1 cellular context compared by ENCODE assay signal in the genomic region with DNA sequence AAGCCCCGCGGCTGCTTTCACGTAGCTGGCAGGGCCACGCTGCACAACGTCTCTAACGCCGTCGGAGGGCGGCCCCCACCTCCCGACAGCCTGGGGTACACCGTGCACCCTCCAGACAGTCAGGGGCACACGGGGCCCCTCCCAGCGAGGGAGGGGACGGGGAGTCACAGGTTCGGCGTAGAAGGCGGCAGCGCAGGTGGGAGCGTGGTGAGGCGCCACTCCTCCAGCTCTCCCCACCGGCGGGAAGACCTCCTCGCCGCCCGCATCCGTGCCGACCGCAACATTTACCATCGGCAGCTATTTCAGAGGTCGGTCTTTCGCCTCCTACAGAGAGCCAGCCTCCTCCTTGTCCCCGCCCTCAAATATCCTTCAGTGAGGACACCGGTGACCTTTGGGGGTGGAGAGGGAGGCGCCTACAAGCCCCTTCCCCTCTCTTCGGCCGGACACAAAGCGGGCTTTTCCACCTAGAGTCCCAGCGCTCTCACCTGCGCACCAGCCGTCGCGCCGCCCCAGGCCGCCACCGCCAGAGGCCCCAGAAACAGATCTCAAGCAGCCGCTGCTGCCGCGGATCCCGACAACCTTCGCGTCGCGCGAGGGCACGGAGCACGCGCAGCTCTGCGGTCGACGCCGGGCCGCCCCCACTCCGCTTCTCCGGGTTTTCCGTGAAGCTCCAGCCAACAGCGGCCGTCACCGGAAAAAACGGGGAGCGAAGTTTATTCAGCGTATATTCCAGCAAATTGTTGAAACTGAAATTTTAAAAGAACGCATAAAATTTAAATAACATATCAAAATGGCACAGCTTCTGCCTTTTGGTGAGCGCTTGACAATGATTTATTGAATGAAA.
TF ChIP-seq lines count a peak whose summit lies in the region.

A gene (minus strand): TSS at position 600 of the 844 bp plus-strand sequence. CDS start 20,708 bp downstream, outside the sequence.

TF ChIP-seq in HepG2, 621 proteins besides CTCF, POLR2A, EP300 and RAD21 (continued from another document and continues in another):
- TF ChIP-seq, protein P1, sequence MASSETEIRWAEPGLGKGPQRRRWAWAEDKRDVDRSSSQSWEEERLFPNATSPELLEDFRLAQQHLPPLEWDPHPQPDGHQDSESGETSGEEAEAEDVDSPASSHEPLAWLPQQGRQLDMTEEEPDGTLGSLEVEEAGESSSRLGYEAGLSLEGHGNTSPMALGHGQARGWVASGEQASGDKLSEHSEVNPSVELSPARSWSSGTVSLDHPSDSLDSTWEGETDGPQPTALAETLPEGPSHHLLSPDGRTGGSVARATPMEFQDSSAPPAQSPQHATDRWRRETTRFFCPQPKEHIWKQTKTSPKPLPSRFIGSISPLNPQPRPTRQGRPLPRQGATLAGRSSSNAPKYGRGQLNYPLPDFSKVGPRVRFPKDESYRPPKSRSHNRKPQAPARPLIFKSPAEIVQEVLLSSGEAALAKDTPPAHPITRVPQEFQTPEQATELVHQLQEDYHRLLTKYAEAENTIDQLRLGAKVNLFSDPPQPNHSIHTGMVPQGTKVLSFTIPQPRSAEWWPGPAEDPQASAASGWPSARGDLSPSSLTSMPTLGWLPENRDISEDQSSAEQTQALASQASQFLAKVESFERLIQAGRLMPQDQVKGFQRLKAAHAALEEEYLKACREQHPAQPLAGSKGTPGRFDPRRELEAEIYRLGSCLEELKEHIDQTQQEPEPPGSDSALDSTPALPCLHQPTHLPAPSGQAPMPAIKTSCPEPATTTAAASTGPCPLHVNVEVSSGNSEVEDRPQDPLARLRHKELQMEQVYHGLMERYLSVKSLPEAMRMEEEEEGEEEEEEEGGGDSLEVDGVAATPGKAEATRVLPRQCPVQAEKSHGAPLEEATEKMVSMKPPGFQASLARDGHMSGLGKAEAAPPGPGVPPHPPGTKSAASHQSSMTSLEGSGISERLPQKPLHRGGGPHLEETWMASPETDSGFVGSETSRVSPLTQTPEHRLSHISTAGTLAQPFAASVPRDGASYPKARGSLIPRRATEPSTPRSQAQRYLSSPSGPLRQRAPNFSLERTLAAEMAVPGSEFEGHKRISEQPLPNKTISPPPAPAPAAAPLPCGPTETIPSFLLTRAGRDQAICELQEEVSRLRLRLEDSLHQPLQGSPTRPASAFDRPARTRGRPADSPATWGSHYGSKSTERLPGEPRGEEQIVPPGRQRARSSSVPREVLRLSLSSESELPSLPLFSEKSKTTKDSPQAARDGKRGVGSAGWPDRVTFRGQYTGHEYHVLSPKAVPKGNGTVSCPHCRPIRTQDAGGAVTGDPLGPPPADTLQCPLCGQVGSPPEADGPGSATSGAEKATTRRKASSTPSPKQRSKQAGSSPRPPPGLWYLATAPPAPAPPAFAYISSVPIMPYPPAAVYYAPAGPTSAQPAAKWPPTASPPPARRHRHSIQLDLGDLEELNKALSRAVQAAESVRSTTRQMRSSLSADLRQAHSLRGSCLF (CRISPR knock-in tag; IDR thresholded peaks at IDR 0.05; ENCODE audit: borderline replicate concordance) = peak; percentile 96
- peak; percentile 57; the same call in 1 of the 2 replicates for TF ChIP-seq TOPORS (CRISPR knock-in tag; IDR thresholded peaks at IDR 0.05)
- TF ChIP-seq RBM39 (IDR thresholded peaks at IDR 0.05; ENCODE audit: low read depth, low read length, poor library complexity, severe bottlenecking) = peak; percentile 98
- TF ChIP-seq, protein P2, sequence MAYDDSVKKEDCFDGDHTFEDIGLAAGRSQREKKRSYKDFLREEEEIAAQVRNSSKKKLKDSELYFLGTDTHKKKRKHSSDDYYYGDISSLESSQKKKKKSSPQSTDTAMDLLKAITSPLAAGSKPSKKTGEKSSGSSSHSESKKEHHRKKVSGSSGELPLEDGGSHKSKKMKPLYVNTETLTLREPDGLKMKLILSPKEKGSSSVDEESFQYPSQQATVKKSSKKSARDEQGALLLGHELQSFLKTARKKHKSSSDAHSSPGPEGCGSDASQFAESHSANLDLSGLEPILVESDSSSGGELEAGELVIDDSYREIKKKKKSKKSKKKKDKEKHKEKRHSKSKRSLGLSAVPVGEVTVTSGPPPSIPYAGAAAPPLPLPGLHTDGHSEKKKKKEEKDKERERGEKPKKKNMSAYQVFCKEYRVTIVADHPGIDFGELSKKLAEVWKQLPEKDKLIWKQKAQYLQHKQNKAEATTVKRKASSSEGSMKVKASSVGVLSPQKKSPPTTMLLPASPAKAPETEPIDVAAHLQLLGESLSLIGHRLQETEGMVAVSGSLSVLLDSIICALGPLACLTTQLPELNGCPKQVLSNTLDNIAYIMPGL (CRISPR knock-in tag; IDR thresholded peaks at IDR 0.05; ENCODE audit: borderline replicate concordance in 1 of 2, low read depth in 1 of 2) = peak; percentile 32 to 90; a peak in 3 of 4 replicates
- TF ChIP-seq, protein P3, sequence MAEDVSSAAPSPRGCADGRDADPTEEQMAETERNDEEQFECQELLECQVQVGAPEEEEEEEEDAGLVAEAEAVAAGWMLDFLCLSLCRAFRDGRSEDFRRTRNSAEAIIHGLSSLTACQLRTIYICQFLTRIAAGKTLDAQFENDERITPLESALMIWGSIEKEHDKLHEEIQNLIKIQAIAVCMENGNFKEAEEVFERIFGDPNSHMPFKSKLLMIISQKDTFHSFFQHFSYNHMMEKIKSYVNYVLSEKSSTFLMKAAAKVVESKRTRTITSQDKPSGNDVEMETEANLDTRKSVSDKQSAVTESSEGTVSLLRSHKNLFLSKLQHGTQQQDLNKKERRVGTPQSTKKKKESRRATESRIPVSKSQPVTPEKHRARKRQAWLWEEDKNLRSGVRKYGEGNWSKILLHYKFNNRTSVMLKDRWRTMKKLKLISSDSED (CRISPR knock-in tag; IDR thresholded peaks at IDR 0.05) = peak; percentile 84
- TF ChIP-seq, protein P4, sequence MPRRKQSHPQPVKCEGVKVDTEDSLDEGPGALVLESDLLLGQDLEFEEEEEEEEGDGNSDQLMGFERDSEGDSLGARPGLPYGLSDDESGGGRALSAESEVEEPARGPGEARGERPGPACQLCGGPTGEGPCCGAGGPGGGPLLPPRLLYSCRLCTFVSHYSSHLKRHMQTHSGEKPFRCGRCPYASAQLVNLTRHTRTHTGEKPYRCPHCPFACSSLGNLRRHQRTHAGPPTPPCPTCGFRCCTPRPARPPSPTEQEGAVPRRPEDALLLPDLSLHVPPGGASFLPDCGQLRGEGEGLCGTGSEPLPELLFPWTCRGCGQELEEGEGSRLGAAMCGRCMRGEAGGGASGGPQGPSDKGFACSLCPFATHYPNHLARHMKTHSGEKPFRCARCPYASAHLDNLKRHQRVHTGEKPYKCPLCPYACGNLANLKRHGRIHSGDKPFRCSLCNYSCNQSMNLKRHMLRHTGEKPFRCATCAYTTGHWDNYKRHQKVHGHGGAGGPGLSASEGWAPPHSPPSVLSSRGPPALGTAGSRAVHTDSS (CRISPR knock-in tag; conservative IDR thresholded peaks at IDR 0.05) = no peak; the same call in 1 of the 2 replicates
- TF ChIP-seq ARNT (IDR thresholded peaks at IDR 0.05) = no peak
- TF ChIP-seq ZNF143 (CRISPR knock-in tag; IDR thresholded peaks at IDR 0.05) = peak; percentile 90
- TF ChIP-seq SP140L (CRISPR knock-in tag; IDR thresholded peaks at IDR 0.05; ENCODE audit: borderline replicate concordance) = 0 out of 2 replicates have a peak, but pooled peaks have one; percentile 23
- peak; percentile 90; the same call in 1 of the 2 replicates for TF ChIP-seq MZF1 (CRISPR knock-in tag; IDR thresholded peaks at IDR 0.05; ENCODE audit: borderline replicate concordance)
- 0 out of 2 replicates have a peak, but pooled peaks have one; percentile 45 for TF ChIP-seq ZNF136 (CRISPR knock-in tag; IDR thresholded peaks at IDR 0.05; ENCODE audit: low read depth)
- TF ChIP-seq, protein P5, sequence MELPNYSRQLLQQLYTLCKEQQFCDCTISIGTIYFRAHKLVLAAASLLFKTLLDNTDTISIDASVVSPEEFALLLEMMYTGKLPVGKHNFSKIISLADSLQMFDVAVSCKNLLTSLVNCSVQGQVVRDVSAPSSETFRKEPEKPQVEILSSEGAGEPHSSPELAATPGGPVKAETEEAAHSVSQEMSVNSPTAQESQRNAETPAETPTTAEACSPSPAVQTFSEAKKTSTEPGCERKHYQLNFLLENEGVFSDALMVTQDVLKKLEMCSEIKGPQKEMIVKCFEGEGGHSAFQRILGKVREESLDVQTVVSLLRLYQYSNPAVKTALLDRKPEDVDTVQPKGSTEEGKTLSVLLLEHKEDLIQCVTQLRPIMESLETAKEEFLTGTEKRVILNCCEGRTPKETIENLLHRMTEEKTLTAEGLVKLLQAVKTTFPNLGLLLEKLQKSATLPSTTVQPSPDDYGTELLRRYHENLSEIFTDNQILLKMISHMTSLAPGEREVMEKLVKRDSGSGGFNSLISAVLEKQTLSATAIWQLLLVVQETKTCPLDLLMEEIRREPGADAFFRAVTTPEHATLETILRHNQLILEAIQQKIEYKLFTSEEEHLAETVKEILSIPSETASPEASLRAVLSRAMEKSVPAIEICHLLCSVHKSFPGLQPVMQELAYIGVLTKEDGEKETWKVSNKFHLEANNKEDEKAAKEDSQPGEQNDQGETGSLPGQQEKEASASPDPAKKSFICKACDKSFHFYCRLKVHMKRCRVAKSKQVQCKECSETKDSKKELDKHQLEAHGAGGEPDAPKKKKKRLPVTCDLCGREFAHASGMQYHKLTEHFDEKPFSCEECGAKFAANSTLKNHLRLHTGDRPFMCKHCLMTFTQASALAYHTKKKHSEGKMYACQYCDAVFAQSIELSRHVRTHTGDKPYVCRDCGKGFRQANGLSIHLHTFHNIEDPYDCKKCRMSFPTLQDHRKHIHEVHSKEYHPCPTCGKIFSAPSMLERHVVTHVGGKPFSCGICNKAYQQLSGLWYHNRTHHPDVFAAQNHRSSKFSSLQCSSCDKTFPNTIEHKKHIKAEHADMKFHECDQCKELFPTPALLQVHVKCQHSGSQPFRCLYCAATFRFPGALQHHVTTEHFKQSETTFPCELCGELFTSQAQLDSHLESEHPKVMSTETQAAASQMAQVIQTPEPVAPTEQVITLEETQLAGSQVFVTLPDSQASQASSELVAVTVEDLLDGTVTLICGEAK (IDR thresholded peaks at IDR 0.05) = no peak
- TF ChIP-seq, protein P5 (CRISPR knock-in tag; IDR thresholded peaks at IDR 0.05) = peak; percentile 93; the same call in 1 of the 2 replicates
- TF ChIP-seq SSRP1 (CRISPR knock-in tag; IDR thresholded peaks at IDR 0.05) = peak; percentile 19; the same call in 1 of the 2 replicates
- peak; percentile 70; the same call in 1 of the 2 replicates for TF ChIP-seq CC2D1A (CRISPR knock-in tag; IDR thresholded peaks at IDR 0.05)
- TF ChIP-seq, protein P6, sequence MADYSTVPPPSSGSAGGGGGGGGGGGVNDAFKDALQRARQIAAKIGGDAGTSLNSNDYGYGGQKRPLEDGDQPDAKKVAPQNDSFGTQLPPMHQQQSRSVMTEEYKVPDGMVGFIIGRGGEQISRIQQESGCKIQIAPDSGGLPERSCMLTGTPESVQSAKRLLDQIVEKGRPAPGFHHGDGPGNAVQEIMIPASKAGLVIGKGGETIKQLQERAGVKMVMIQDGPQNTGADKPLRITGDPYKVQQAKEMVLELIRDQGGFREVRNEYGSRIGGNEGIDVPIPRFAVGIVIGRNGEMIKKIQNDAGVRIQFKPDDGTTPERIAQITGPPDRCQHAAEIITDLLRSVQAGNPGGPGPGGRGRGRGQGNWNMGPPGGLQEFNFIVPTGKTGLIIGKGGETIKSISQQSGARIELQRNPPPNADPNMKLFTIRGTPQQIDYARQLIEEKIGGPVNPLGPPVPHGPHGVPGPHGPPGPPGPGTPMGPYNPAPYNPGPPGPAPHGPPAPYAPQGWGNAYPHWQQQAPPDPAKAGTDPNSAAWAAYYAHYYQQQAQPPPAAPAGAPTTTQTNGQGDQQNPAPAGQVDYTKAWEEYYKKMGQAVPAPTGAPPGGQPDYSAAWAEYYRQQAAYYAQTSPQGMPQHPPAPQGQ (CRISPR knock-in tag; IDR thresholded peaks at IDR 0.05; ENCODE audit: borderline replicate concordance) = no peak
- TF ChIP-seq PAF1 (CRISPR knock-in tag; IDR thresholded peaks at IDR 0.05) = no peak; the same call in 1 of the 2 replicates
- TF ChIP-seq, protein P7, sequence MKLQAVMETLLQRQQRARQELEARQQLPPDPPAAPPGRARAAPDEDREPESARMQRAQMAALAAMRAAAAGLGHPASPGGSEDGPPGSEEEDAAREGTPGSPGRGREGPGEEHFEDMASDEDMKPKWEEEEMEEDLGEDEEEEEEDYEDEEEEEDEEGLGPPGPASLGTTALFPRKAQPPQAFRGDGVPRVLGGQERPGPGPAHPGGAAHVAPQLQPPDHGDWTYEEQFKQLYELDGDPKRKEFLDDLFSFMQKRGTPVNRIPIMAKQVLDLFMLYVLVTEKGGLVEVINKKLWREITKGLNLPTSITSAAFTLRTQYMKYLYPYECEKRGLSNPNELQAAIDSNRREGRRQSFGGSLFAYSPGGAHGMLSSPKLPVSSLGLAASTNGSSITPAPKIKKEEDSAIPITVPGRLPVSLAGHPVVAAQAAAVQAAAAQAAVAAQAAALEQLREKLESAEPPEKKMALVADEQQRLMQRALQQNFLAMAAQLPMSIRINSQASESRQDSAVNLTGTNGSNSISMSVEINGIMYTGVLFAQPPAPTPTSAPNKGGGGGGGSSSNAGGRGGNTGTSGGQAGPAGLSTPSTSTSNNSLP (IDR thresholded peaks at IDR 0.05; ENCODE audit: low read depth, low read length) = 0 out of 2 replicates have a peak, but pooled peaks have one; percentile 32
- peak; percentile 72; the same call in 1 of the 2 replicates for TF ChIP-seq ZNF660 (CRISPR knock-in tag; IDR thresholded peaks at IDR 0.05; ENCODE audit: borderline replicate concordance, low read depth)
- peak; percentile 80 for TF ChIP-seq ZBTB20 (CRISPR knock-in tag; IDR thresholded peaks at IDR 0.05; ENCODE audit: borderline replicate concordance, low read depth)
- no peak for TF ChIP-seq CEBPB (IDR thresholded peaks at IDR 0.05; ENCODE audit: borderline replicate concordance, low read depth, low read length)
- peak; percentile 75 for TF ChIP-seq ZNF329 (CRISPR knock-in tag; IDR thresholded peaks at IDR 0.05; ENCODE audit: low read depth)
- TF ChIP-seq ETV5 (CRISPR knock-in tag; IDR thresholded peaks at IDR 0.05; ENCODE audit: borderline replicate concordance) = peak; percentile 69
- TF ChIP-seq SIX1 (CRISPR knock-in tag; IDR thresholded peaks at IDR 0.05; ENCODE audit: borderline replicate concordance) = peak; percentile 44; the same call in 1 of the 2 replicates
- peak; percentile 96 for TF ChIP-seq ZFP37 (CRISPR knock-in tag; IDR thresholded peaks at IDR 0.05; ENCODE audit: borderline replicate concordance)
